Comparison of ENCODE assay signal across 12 cellular contexts in the genomic region with DNA sequence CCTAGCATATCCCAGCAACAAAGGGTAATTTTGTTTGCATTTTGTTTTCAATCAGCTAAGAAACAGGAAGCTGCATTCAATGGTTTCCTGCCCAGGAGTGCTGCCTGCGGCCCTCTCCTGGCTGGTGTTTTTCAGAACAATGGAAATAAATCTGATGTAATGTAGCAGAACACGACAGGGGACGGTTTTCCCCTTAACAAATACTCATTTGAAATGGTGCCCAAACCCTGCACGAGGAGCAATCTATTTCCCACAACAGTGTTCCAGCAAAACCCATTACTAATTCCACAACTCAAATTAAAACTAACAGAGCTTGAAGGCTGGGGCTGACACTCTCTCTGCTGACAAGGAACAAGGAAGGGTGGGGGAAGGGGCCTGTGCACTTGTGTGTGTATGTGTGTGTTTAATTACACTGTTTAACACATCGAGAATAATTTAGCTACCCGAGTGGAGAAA. TPM values are rescaled to one million over a fixed set of nuclear protein-coding genes. Genes with fewer than 3 reads are reported as not detected.
DNase-seq lines count a peak whose midpoint lies in the region; ATAC-seq and TF ChIP-seq lines count a peak whose summit lies in the region.
"Had no signal": no experiment of that assay in that cellular context is flagged by ENCODE, and none has a peak within 500 bp of the region (broad histone marks: within the 10 kb centered on the region; RNA-seq: fewer than 3 reads in every experiment).

No MANE protein-coding gene starts in this region.

- no peak for ATAC-seq in Right ventricle myocardium superior (ENCODE audit: poor library complexity)

- no peak for TF ChIP-seq CTCF in testis (IDR thresholded peaks at IDR 0.05)

- H3K4me3 ChIP-seq in iPS-18a (ENCODE audit: low read length) = no peak overlapping the region
- H3K4me3 ChIP-seq in testis = no peak overlapping the region

- H3K27me3 ChIP-seq in iPS-18a (ENCODE audit: control insufficient read depth, insufficient read depth, low read length) (no peaks in the 10 kb centered on the region), testis (no peaks in the 10 kb centered on the region)

- H3K27me3 Mint-ChIP-seq in activated naive CD4-positive, alpha-beta T cell treated with anti-CD3 and anti-CD28 coated beads for 36 hours (ENCODE audit: low read depth) = no peaks in the 10 kb centered on the region
- H3K27me3 Mint-ChIP-seq in activated naive CD4-positive, alpha-beta T cell treated with anti-CD3 and anti-CD28 coated beads, Interleukin-2, amount 10 ng/mL, durations not matched to agents 7 days and 5 days = no peaks in the 10 kb centered on the region
- peaks cover 5% of the 10 kb centered on the region for H3K27me3 Mint-ChIP-seq in stimulated activated naive CD8-positive, alpha-beta T cell treated with anti-CD3 and anti-CD28 coated beads, Interleukin-15, Interleukin-2, amounts not matched to agents 100 ng/mL and 50 ng/mL, for 24 hours

- H3K4me1 ChIP-seq in iPS-18a (ENCODE audit: control insufficient read depth, low read depth, low read length) (peaks cover 27% of the 10 kb centered on the region), testis (no peaks in the 10 kb centered on the region)

- intact Hi-C loops in activated naive CD4-positive, alpha-beta T cell treated with anti-CD3 and anti-CD28 coated beads for 36 hours (cut with micrococcal nuclease) = no loop called here
- intact Hi-C loops in testis (cut with DNase I; ENCODE audit: low total_unique reads) (no loop called here), Right ventricle myocardium superior (cut with DNase I) (no loop called here)

- peak overlapping the region; percentile 2 for H3K27ac Mint-ChIP-seq in activated naive CD4-positive, alpha-beta T cell treated with anti-CD3 and anti-CD28 coated beads for 36 hours
- H3K27ac Mint-ChIP-seq in activated naive CD4-positive, alpha-beta T cell treated with anti-CD3 and anti-CD28 coated beads, Interleukin-2, amount 10 ng/mL, durations not matched to agents 7 days and 5 days = no peak overlapping the region
- peak overlapping the region; percentile 78 for H3K27ac Mint-ChIP-seq in stimulated activated naive CD8-positive, alpha-beta T cell treated with anti-CD3 and anti-CD28 coated beads, Interleukin-15, Interleukin-2, amounts not matched to agents 100 ng/mL and 50 ng/mL, for 24 hours
- H3K27ac Mint-ChIP-seq: activated T-helper 1 cell treated with anti-CD3 and anti-CD28 coated beads, Interleukin-12 subunit alpha, Interleukin-12 subunit beta, Interleukin-2, Interleukin-4 antibody, amounts not matched to agents 30 ng/mL and 10 ng/mL and 1 ng/mL, durations not matched to agents 14 hours and 24 hours and 36 hours had no signal

- peak overlapping the region; percentile 55 for H3K27ac ChIP-seq in iPS-18a (ENCODE audit: low read length)
- no peak overlapping the region for H3K27ac ChIP-seq in testis
- H3K27ac ChIP-seq: C4-2B had no signal

- no peak for TF ChIP-seq POLR2A in testis (IDR thresholded peaks at IDR 0.05)

- H3K36me3 Mint-ChIP-seq in activated naive CD4-positive, alpha-beta T cell treated with anti-CD3 and anti-CD28 coated beads for 36 hours (ENCODE audit: low read depth) = no peaks in the 10 kb centered on the region
- no peaks in the 10 kb centered on the region for H3K36me3 Mint-ChIP-seq in activated naive CD4-positive, alpha-beta T cell treated with anti-CD3 and anti-CD28 coated beads, Interleukin-2, amount 10 ng/mL, durations not matched to agents 7 days and 5 days
- no peaks in the 10 kb centered on the region for H3K36me3 Mint-ChIP-seq in stimulated activated naive CD8-positive, alpha-beta T cell treated with anti-CD3 and anti-CD28 coated beads, Interleukin-15, Interleukin-2, amounts not matched to agents 100 ng/mL and 50 ng/mL, for 24 hours (ENCODE audit: low read depth)

- H3K9ac ChIP-seq in iPS-18a (ENCODE audit: low read length) = peak overlapping the region; percentile 46

- peaks cover 10% of the 10 kb centered on the region for H3K4me1 Mint-ChIP-seq in activated naive CD4-positive, alpha-beta T cell treated with anti-CD3 and anti-CD28 coated beads for 36 hours (ENCODE audit: low read depth)
- H3K4me1 Mint-ChIP-seq in activated naive CD4-positive, alpha-beta T cell treated with anti-CD3 and anti-CD28 coated beads, Interleukin-2, amount 10 ng/mL, durations not matched to agents 7 days and 5 days = peaks cover 6% of the 10 kb centered on the region
- H3K4me1 Mint-ChIP-seq in stimulated activated naive CD8-positive, alpha-beta T cell treated with anti-CD3 and anti-CD28 coated beads, Interleukin-15, Interleukin-2, amounts not matched to agents 100 ng/mL and 50 ng/mL, for 24 hours (ENCODE audit: low read depth) = peaks cover 10% of the 10 kb centered on the region

- WGBS in testis, 2 donors = 32 to 45% methylated on average over 6 of the region's 6 CpGs

- no peaks in the 10 kb centered on the region for H3K9me3 ChIP-seq in iPS-18a (ENCODE audit: control insufficient read depth, low read depth, low read length)
- H3K9me3 ChIP-seq in testis = no peaks in the 10 kb centered on the region

- no peaks in the 10 kb centered on the region for H3K9me3 Mint-ChIP-seq in activated naive CD4-positive, alpha-beta T cell treated with anti-CD3 and anti-CD28 coated beads for 36 hours
- no peaks in the 10 kb centered on the region for H3K9me3 Mint-ChIP-seq in activated naive CD4-positive, alpha-beta T cell treated with anti-CD3 and anti-CD28 coated beads, Interleukin-2, amount 10 ng/mL, durations not matched to agents 7 days and 5 days
- H3K9me3 Mint-ChIP-seq in stimulated activated naive CD8-positive, alpha-beta T cell treated with anti-CD3 and anti-CD28 coated beads, Interleukin-15, Interleukin-2, amounts not matched to agents 100 ng/mL and 50 ng/mL, for 24 hours = no peaks in the 10 kb centered on the region
- H3K9me3 Mint-ChIP-seq: activated T-helper 1 cell treated with anti-CD3 and anti-CD28 coated beads, Interleukin-12 subunit alpha, Interleukin-12 subunit beta, Interleukin-2, Interleukin-4 antibody, amounts not matched to agents 30 ng/mL and 10 ng/mL and 1 ng/mL, durations not matched to agents 14 hours and 24 hours and 36 hours had no signal

- peak; percentile 49 for DNase-seq in activated naive CD4-positive, alpha-beta T cell treated with anti-CD3 and anti-CD28 coated beads for 36 hours
- no peak for DNase-seq in activated naive CD4-positive, alpha-beta T cell treated with anti-CD3 and anti-CD28 coated beads, Interleukin-2, amount 10 ng/mL, durations not matched to agents 7 days and 5 days
- DNase-seq in NCI-H345 (lab: John Stamatoyannopoulos, UW) = peak; percentile 84
- no peak for DNase-seq in NCI-H2196 treated with DMSO at 0.1 percent for 48 hours (lab: John Stamatoyannopoulos, UW; ENCODE audit: unreplicated experiment)
- DNase-seq in testis = no peak
- no peak for DNase-seq in Right ventricle myocardium superior
- DNase-seq: GOT3 had no signal

- CTCF ChIA-PET in activated naive CD4-positive, alpha-beta T cell treated with anti-CD3 and anti-CD28 coated beads for 36 hours (lab: Charles Lee) = interaction anchor here (0.6 to 2.0 kb wide), 4 partner anchors 22 to 93 kb away, joined by 3 to 8 read pairs (median 6); no protein-coding TSS in a partner anchor
- CTCF ChIA-PET in activated naive CD4-positive, alpha-beta T cell treated with anti-CD3 and anti-CD28 coated beads, Interleukin-2, amount 10 ng/mL, durations not matched to agents 7 days and 5 days (lab: Charles Lee) = interaction anchor here (1.4 to 2.0 kb wide), 2 partner anchors 63 to 87 kb away, joined by 5 to 9 read pairs; no protein-coding TSS in a partner anchor

- no peaks in the 10 kb centered on the region for H3K36me3 ChIP-seq in iPS-18a (ENCODE audit: control insufficient read depth, low read depth, low read length)
- no peaks in the 10 kb centered on the region for H3K36me3 ChIP-seq in testis (ENCODE audit: low read depth, missing control alignments)

- no peak overlapping the region for H3K4me3 Mint-ChIP-seq in activated naive CD4-positive, alpha-beta T cell treated with anti-CD3 and anti-CD28 coated beads for 36 hours
- H3K4me3 Mint-ChIP-seq in activated naive CD4-positive, alpha-beta T cell treated with anti-CD3 and anti-CD28 coated beads, Interleukin-2, amount 10 ng/mL, durations not matched to agents 7 days and 5 days = no peak overlapping the region
- H3K4me3 Mint-ChIP-seq in stimulated activated naive CD8-positive, alpha-beta T cell treated with anti-CD3 and anti-CD28 coated beads, Interleukin-15, Interleukin-2, amounts not matched to agents 100 ng/mL and 50 ng/mL, for 24 hours = no peak overlapping the region
- H3K4me3 Mint-ChIP-seq: activated T-helper 1 cell treated with anti-CD3 and anti-CD28 coated beads, Interleukin-12 subunit alpha, Interleukin-12 subunit beta, Interleukin-2, Interleukin-4 antibody, amounts not matched to agents 30 ng/mL and 10 ng/mL and 1 ng/mL, durations not matched to agents 14 hours and 24 hours and 36 hours had no signal

RNA-seq across cellular contexts. Expression of a gene that starts 8.7 kb away (rescaled TPM):
- total RNA-seq in activated naive CD4-positive, alpha-beta T cell treated with anti-CD3 and anti-CD28 coated beads for 36 hours = not detected
- total RNA-seq in testis (1 to 10 TPM; 2.2 to 2.7 TPM), Right ventricle myocardium superior (not detected)
- polyA plus RNA-seq in testis (ENCODE audit: insufficient read depth, low read depth, low replicate concordance) = 0.57 TPM
- total RNA-seq: activated T-helper 1 cell treated with anti-CD3 and anti-CD28 coated beads, Interleukin-12 subunit alpha, Interleukin-12 subunit beta, Interleukin-2, Interleukin-4 antibody, amounts not matched to agents 30 ng/mL and 10 ng/mL and 1 ng/mL, durations not matched to agents 14 hours and 24 hours and 36 hours; myocyte had no signal

Comparison
In these comparisons a context has a peak if more than half of its experiments do, and no peak if none do; other contexts are left out.
1. DNase-seq: peak in activated naive CD4-positive, alpha-beta T cell treated with anti-CD3 and anti-CD28 coated beads for 36 hours (single experiment) and NCI-H345 (single experiment); none in activated naive CD4-positive, alpha-beta T cell treated with anti-CD3 and anti-CD28 coated beads, Interleukin-2, amount 10 ng/mL, durations not matched to agents 7 days and 5 days (single experiment), NCI-H2196 treated with DMSO at 0.1 percent for 48 hours (single experiment), testis (single experiment) and Right ventricle myocardium superior (single experiment).